Comparison of ENCODE assay signal across 1 cellular context in the genomic region with DNA sequence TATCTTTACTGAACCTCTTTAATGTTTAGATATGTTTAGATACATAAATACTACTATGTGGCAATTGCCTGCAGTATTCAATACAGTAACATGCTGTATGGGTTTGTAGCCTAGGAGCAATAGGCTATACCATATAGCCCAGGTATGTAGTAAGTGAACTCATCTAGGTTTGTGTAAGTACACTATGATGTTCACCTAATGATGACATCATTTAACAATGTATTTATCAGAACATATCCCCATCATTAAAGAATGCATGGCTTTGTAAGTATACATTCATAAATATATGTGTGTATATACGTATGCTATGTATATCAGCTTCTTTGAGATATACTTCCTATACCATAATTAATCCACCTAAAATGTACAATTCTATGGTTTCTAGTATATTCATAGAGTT.
A peak's percentile ranks its signal among the peaks of the same experiment; 100 is the strongest.
TF ChIP-seq lines count a peak whose summit lies in the region.

No MANE protein-coding gene starts in this region.

TF ChIP-seq in HEK293, 187 proteins besides CTCF, POLR2A, EP300 and RAD21 (continued from another document):
- TF ChIP-seq ATF2 (tag by site-specific recombination; IDR thresholded peaks at IDR 0.05; ENCODE audit: low read depth): peak; percentile 53; the same call in 1 of the 2 replicates
